28 cellular contexts compared by ENCODE assay signal in the genomic region with DNA sequence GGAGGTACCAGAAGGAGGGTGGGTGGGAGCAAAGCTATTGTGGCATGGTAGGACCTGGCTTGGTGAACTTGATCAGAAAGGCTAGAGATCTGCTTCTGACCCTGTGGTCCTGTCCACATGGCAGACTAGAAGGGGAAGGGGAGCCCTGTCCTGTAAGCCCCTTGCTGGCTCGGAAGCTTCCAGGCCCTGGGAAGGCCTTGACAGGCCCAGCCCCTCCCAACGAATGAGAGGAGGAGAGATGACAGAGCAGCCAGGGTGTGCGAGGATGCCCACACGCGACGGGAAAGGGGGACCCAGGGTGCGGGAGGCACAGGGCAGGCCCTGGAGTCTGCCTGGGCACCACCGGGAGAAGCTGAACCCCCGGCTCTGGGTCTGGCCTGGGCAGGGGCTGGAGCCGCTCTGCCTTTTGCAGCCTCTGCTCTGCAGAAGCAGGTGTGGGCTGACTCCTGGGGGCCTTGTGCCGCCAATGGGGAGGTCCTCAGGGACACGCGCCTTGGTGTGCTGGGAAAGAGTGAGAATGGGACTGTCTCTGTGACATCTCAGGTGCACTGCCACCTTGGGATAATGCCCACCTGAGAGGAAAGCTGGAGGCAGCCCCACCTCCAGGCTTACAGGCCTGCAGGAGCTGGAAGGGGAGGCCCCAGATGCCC.
DNase-seq lines count a peak whose midpoint lies in the region; ATAC-seq, FAIRE-seq and TF ChIP-seq lines count a peak whose summit lies in the region.
"Had no signal": no experiment of that assay in that cellular context is flagged by ENCODE, and none has a peak within 500 bp of the region (broad histone marks: within the 10 kb centered on the region; RNA-seq: fewer than 3 reads in every experiment).

No MANE protein-coding gene starts in this region.

- H3K27me3 ChIP-seq in H1 (replicated peaks in 1 of 4; ENCODE audit: control insufficient read depth in 3 of 4, extremely low read depth in 1 of 4, insufficient read depth in 3 of 4, low read length in 3 of 4) = peaks cover 0 to 3% (median 0%) of the 10 kb centered on the region in 4 experiments; a peak in 5 of 7 replicates
- peaks cover 0 to 5% (median 0%) of the 10 kb centered on the region in 3 experiments for H3K27me3 ChIP-seq in neuronal stem cell (ENCODE audit: control insufficient read depth in 3 of 3, insufficient read depth in 3 of 3, low read depth in 1 of 3, low read length in 3 of 3)
- peaks cover 0 to 47% (median 3%) of the 10 kb centered on the region in 3 donors for H3K27me3 ChIP-seq in stomach
- H3K27me3 ChIP-seq in lower lobe of right lung (ENCODE audit: low read depth) = no peaks in the 10 kb centered on the region
- H3K27me3 ChIP-seq: MG63 had no signal

- H3K4me3 Mint-ChIP-seq in chondrocyte (ENCODE audit: unreplicated experiment) = no peak overlapping the region
- H3K4me3 Mint-ChIP-seq in activated T-cell treated with anti-CD3 and anti-CD28 coated beads, Interleukin-2, amount 50 U/mL, for 24 hours = no peak overlapping the region
- H3K4me3 Mint-ChIP-seq: CD4-positive, alpha-beta memory T cell had no signal

- no peaks in the 10 kb centered on the region for H3K36me3 ChIP-seq in H1 (ENCODE audit: control insufficient read depth in 2 of 4, insufficient read depth in 4 of 4, low read length in 3 of 4)
- no peaks in the 10 kb centered on the region for H3K36me3 ChIP-seq in neuronal stem cell (replicated peaks in 1 of 2; ENCODE audit: control insufficient read depth in 2 of 2, insufficient read depth in 2 of 2, low read length in 2 of 2)
- H3K36me3 ChIP-seq in stomach = no peaks in the 10 kb centered on the region
- no peaks in the 10 kb centered on the region for H3K36me3 ChIP-seq in lower lobe of right lung
- H3K36me3 ChIP-seq: MG63, SJCRH30 had no signal

- no peak overlapping the region for H3K4me2 ChIP-seq in H1 (ENCODE audit: insufficient read depth in 1 of 2, low read depth in 2 of 2, low read length in 2 of 2)
- H3K4me2 ChIP-seq in neuronal stem cell (ENCODE audit: insufficient read depth, low read length, poor library complexity, severe bottlenecking) = no peak overlapping the region

- no peak overlapping the region for H4K5ac ChIP-seq in H1 (ENCODE audit: insufficient read length, low read depth, low read length)

- H2BK12ac ChIP-seq in H1 (ENCODE audit: low read depth, low read length) (0 out of 2 replicates have a peak overlapping the region, but pooled peaks have one; percentile 27), neuronal stem cell (ENCODE audit: low read length) (peak overlapping the region; percentile 17)

- H4K20me1 ChIP-seq in H1 (replicated peaks in 1 of 2; ENCODE audit: control insufficient read depth in 1 of 2, insufficient read depth in 2 of 2, low read length in 2 of 2) = no peaks in the 10 kb centered on the region

- H3K14ac ChIP-seq in H1 (ENCODE audit: insufficient read length) (no peak overlapping the region), neuronal stem cell (ENCODE audit: low read length) (peak overlapping the region; percentile 50)

- TF ChIP-seq CTCF in chondrocyte (IDR thresholded peaks at IDR 0.05) = no peak
- TF ChIP-seq CTCF in H1 (IDR thresholded peaks at IDR 0.05; ENCODE audit: control extremely low read depth in 1 of 3, insufficient read depth in 1 of 3, low read depth in 1 of 3, low read length in 3 of 3) = no peak
- TF ChIP-seq CTCF in stomach (IDR thresholded peaks at IDR 0.05) = no peak
- no peak for TF ChIP-seq CTCF in lower lobe of right lung (IDR thresholded peaks at IDR 0.05)

- H3K4me3 ChIP-seq in H1 (ENCODE audit: extremely low read depth in 1 of 4, insufficient read depth in 2 of 4, low read depth in 3 of 4, low read length in 4 of 4) (no peak overlapping the region), neuronal stem cell (ENCODE audit: low read length in 2 of 2) (peak overlapping the region in 1 of 2 donors; percentile 43), stomach (no peak overlapping the region), lower lobe of right lung (no peak overlapping the region)
- H3K4me3 ChIP-seq: MG63, SJCRH30 had no signal

- H3K79me1 ChIP-seq in H1 (ENCODE audit: low read depth, low read length) = no peaks in the 10 kb centered on the region
- H3K79me1 ChIP-seq in neuronal stem cell (ENCODE audit: low read depth, low read length) = no peaks in the 10 kb centered on the region

- H3K18ac ChIP-seq in H1 (ENCODE audit: extremely low read depth, low read length) = no peak overlapping the region
- H3K18ac ChIP-seq in neuronal stem cell (ENCODE audit: low read length) = peak overlapping the region; percentile 1

- no peaks in the 10 kb centered on the region for H3K79me2 ChIP-seq in H1 (ENCODE audit: control insufficient read depth in 1 of 2, insufficient read depth in 2 of 2, low read length in 2 of 2)

- POLR2A ChIA-PET in H1 (lab: Charles Lee; ENCODE audit: partially characterized antibody) = no interaction called here

- CTCF ChIA-PET in H1 (lab: Charles Lee; ENCODE audit: partially characterized antibody) = interaction anchor here (0.6 kb wide), 1 partner anchor 130 kb away, joined by 3 read pairs; no protein-coding TSS in a partner anchor

- H3K4me1 ChIP-seq in H1 (replicated peaks in 1 of 4; ENCODE audit: control insufficient read depth in 3 of 4, insufficient read depth in 4 of 4, low read length in 3 of 4) (peaks cover 0 to 8% (median 3%) of the 10 kb centered on the region in 4 experiments; a peak in 3 of 7 replicates), neuronal stem cell (ENCODE audit: control insufficient read depth in 2 of 2, insufficient read depth in 1 of 2, low read depth in 1 of 2, low read length in 2 of 2) (no peaks in the 10 kb centered on the region), stomach (no peaks in the 10 kb centered on the region), lower lobe of right lung (no peaks in the 10 kb centered on the region)
- H3K4me1 ChIP-seq: SJCRH30 had no signal

- no peak for FAIRE-seq in H1 (lab: Jason Lieb, UNC)
- FAIRE-seq: GM12891 had no signal

- no peak overlapping the region for H3K9ac ChIP-seq in H1 (replicated peaks in 1 of 4; ENCODE audit: extremely low read depth in 1 of 4, low read depth in 3 of 4, low read length in 3 of 4)
- H3K9ac ChIP-seq in neuronal stem cell (ENCODE audit: low read depth, low read length, poor library complexity) = no peak overlapping the region

- no peaks in the 10 kb centered on the region for H3K36me3 Mint-ChIP-seq in chondrocyte (ENCODE audit: low read depth)
- H3K36me3 Mint-ChIP-seq in activated T-cell treated with anti-CD3 and anti-CD28 coated beads, Interleukin-2, amount 50 U/mL, for 24 hours (ENCODE audit: low read depth) = no peaks in the 10 kb centered on the region
- H3K36me3 Mint-ChIP-seq: CD4-positive, alpha-beta memory T cell had no signal

- no peak overlapping the region for H2AK5ac ChIP-seq in H1 (ENCODE audit: low read depth, low read length)
- peak overlapping the region; percentile 44 for H2AK5ac ChIP-seq in neuronal stem cell (ENCODE audit: low read depth, low read length)

- TF ChIP-seq POLR2A in H1 (IDR thresholded peaks at IDR 0.05; ENCODE audit: control extremely low read depth in 1 of 2, low read depth in 2 of 2, low read length in 2 of 2) = no peak
- TF ChIP-seq POLR2A in stomach (IDR thresholded peaks at IDR 0.05) = no peak

- no peaks in the 10 kb centered on the region for H3K4me1 Mint-ChIP-seq in chondrocyte (ENCODE audit: low read depth)
- H3K4me1 Mint-ChIP-seq in activated T-cell treated with anti-CD3 and anti-CD28 coated beads, Interleukin-2, amount 50 U/mL, for 24 hours (ENCODE audit: low read depth) = no peaks in the 10 kb centered on the region
- H3K4me1 Mint-ChIP-seq: CD4-positive, alpha-beta memory T cell had no signal

- no peak for TF ChIP-seq RAD21 in H1 (IDR thresholded peaks at IDR 0.05 in 1 of 2, conservative IDR thresholded peaks at IDR 0.05 in 1 of 2; ENCODE audit: low read depth in 2 of 2, low read length in 2 of 2)

- no peak for ATAC-seq in HG03378 (IDR thresholded peaks at IDR 0.05; ENCODE audit: unreplicated experiment)
- ATAC-seq in lower lobe of right lung = no peak
- ATAC-seq: HCT116, PC-3, Right ventricle myocardium inferior had no signal

- intact Hi-C loops in stomach (cut with DNase I; ENCODE audit: low total_unique reads) = loop anchor here (10.0 kb wide), 1 partner anchor 425 kb away; no protein-coding TSS in a partner anchor
- intact Hi-C loops in lower lobe of right lung (cut with DNase I) = no loop called here

- H4K8ac ChIP-seq in H1 (ENCODE audit: extremely low read depth, insufficient read depth, low read length) (no peak overlapping the region; the same call in 1 of the 2 replicates), neuronal stem cell (ENCODE audit: low read depth, low read length) (peak overlapping the region; percentile 31)

- DNase-seq in chondrocyte (ENCODE audit: low spot score) (peak; percentile 89), H1 (ENCODE audit: low read depth in 1 of 2, low spot score in 2 of 2) (peak in 1 of 2 experiments; percentile 42), neuronal stem cell (ENCODE audit: low spot score) (no peak), stomach (peak; percentile 20), lower lobe of right lung (no peak)
- DNase-seq in activated T-cell treated with anti-CD3 and anti-CD28 coated beads, Interleukin-2, amount 50 U/mL, for 24 hours = no peak
- DNase-seq: C1 segment of cervical spinal cord; CD4-positive, alpha-beta memory T cell; COR-L47; DMS 273 treated with DMSO at 0.1 percent for 48 hours; DMS79; EL; GF-D8; IMR-90; KG1; MG63; NCI-H1105 treated with DMSO at 0.1 percent for 48 hours; NCI-H146; NCI-H1930; NCI-H446; NCI-H524 treated with DMSO at 0.1 percent for 48 hours; NCI-H774; PC-3; SJCRH30 had no signal

- H4K91ac ChIP-seq in H1 (replicated peaks; ENCODE audit: insufficient read length, low read length) = no peak overlapping the region
- H4K91ac ChIP-seq in neuronal stem cell (ENCODE audit: low read depth, low read length, poor library complexity) = no peak overlapping the region

- H2AFZ ChIP-seq in H1 (ENCODE audit: low read length) = no peak overlapping the region
- no peak overlapping the region for H2AFZ ChIP-seq in neuronal stem cell (ENCODE audit: low read length)

- no peak overlapping the region for H3K27ac Mint-ChIP-seq in chondrocyte (ENCODE audit: unreplicated experiment)
- no peak overlapping the region for H3K27ac Mint-ChIP-seq in activated T-cell treated with anti-CD3 and anti-CD28 coated beads, Interleukin-2, amount 50 U/mL, for 24 hours

- no peak overlapping the region for H3K27ac ChIP-seq in H1 (ENCODE audit: low read depth, low read length)
- no peak overlapping the region for H3K27ac ChIP-seq in neuronal stem cell (replicated peaks; ENCODE audit: low read length)
- H3K27ac ChIP-seq in stomach = no peak overlapping the region
- H3K27ac ChIP-seq in lower lobe of right lung = no peak overlapping the region
- H3K27ac ChIP-seq: SJCRH30 had no signal

- peaks cover 21% of the 10 kb centered on the region for H3K27me3 Mint-ChIP-seq in chondrocyte (ENCODE audit: low read depth)
- peaks cover 24% of the 10 kb centered on the region for H3K27me3 Mint-ChIP-seq in activated T-cell treated with anti-CD3 and anti-CD28 coated beads, Interleukin-2, amount 50 U/mL, for 24 hours

- no peak for TF ChIP-seq EP300 in H1 (IDR thresholded peaks at IDR 0.05; ENCODE audit: borderline replicate concordance in 1 of 2, low read depth in 2 of 2, low read length in 2 of 2)
- TF ChIP-seq EP300 in stomach (IDR thresholded peaks at IDR 0.05) = no peak

- H2BK5ac ChIP-seq in H1 (ENCODE audit: low read depth, low read length) = no peak overlapping the region
- no peak overlapping the region for H2BK5ac ChIP-seq in neuronal stem cell (ENCODE audit: low read length)

- H2BK15ac ChIP-seq in H1 (ENCODE audit: low read length) (no peak overlapping the region), neuronal stem cell (ENCODE audit: low read length) (no peak overlapping the region)

- H3K9me3 ChIP-seq in H1 (ENCODE audit: insufficient read depth in 2 of 2, low read depth in 1 of 2, low read length in 1 of 2) (no peaks in the 10 kb centered on the region), neuronal stem cell (replicated peaks in 1 of 2; ENCODE audit: control insufficient read depth in 2 of 2, insufficient read depth in 1 of 2, low read depth in 1 of 2, low read length in 2 of 2) (no peaks in the 10 kb centered on the region), stomach (peaks cover 0 to 17% (median 10%) of the 10 kb centered on the region in 4 donors), lower lobe of right lung (no peaks in the 10 kb centered on the region)
- H3K9me3 ChIP-seq: SJCRH30 had no signal

- 0 out of 2 replicates have a peak overlapping the region, but pooled peaks have one; percentile 13 for H2BK20ac ChIP-seq in H1 (ENCODE audit: low read length)

- H3K4ac ChIP-seq in H1 (replicated peaks; ENCODE audit: insufficient read length, low read depth, low read length) (no peak overlapping the region), neuronal stem cell (ENCODE audit: low read length) (peak overlapping the region; percentile 61)

- no peaks in the 10 kb centered on the region for H3K23me2 ChIP-seq in H1 (ENCODE audit: low read depth, low read length)

- H3K9me3 Mint-ChIP-seq in chondrocyte (ENCODE audit: low read depth) = peaks cover 10% of the 10 kb centered on the region
- H3K9me3 Mint-ChIP-seq in activated T-cell treated with anti-CD3 and anti-CD28 coated beads, Interleukin-2, amount 50 U/mL, for 24 hours = peaks cover 9% of the 10 kb centered on the region

- no peak overlapping the region for H3K56ac ChIP-seq in H1 (replicated peaks; ENCODE audit: insufficient read length, low read depth, low read length)

- 91% methylated on average over 8 of the region's 13 CpGs; no CpG with 5 or more reads in 1 of the 2 experiments for WGBS in H1 (ENCODE audit: extremely low coverage in 1 of 2, insufficient coverage in 1 of 2, insufficient read length in 1 of 2, insufficient replicate concordance in 2 of 2, low coverage in 1 of 2, low lambda C conversion rate in 2 of 2, missing lambda C conversion rate in 1 of 2), 2 experiments
- WGBS in neuronal stem cell (ENCODE audit: extremely low coverage in 2 of 2, insufficient read length in 2 of 2, insufficient replicate concordance in 1 of 2), 2 donors = no CpG with 5 or more reads among the region's 13 CpGs
- WGBS in stomach, 5 donors = 82 to 95% (median 92%) methylated on average over 8 to 13 of the region's 13 CpGs

- H3K23ac ChIP-seq in H1 (ENCODE audit: insufficient read length) = no peak overlapping the region
- peak overlapping the region; percentile 40 for H3K23ac ChIP-seq in neuronal stem cell (ENCODE audit: low read depth, low read length, poor library complexity)

- H2BK120ac ChIP-seq in H1 (replicated peaks; ENCODE audit: low read depth, low read length) (no peak overlapping the region), neuronal stem cell (ENCODE audit: low read depth, low read length) (no peak overlapping the region)

Comparison
In these comparisons a context has a peak if more than half of its experiments do, and no peak if none do; other contexts are left out.
1. DNase-seq: peak in chondrocyte (single experiment) and stomach (single experiment); none in neuronal stem cell (single experiment), activated T-cell treated with anti-CD3 and anti-CD28 coated beads, Interleukin-2, amount 50 U/mL, for 24 hours (single experiment) and lower lobe of right lung (single experiment).